In genomic region chr6:137075790-137076189, GRCh38 we compare ENCODE assay signal across 1 cellular context.
TF ChIP-seq lines count a peak whose summit lies in the region.

No MANE protein-coding gene starts in this region.

TF ChIP-seq in HEK293, 187 proteins besides CTCF, POLR2A, EP300 and RAD21:
- TF ChIP-seq ZNF280D (tag by site-specific recombination; IDR thresholded peaks at IDR 0.05) (0 out of 2 replicates have a peak, but pooled peaks have one; percentile 42), ZNF146 (tag by site-specific recombination; IDR thresholded peaks at IDR 0.05) (peak; percentile 93)
